ENCODE assay signal across 13 cellular contexts in the genomic region with DNA sequence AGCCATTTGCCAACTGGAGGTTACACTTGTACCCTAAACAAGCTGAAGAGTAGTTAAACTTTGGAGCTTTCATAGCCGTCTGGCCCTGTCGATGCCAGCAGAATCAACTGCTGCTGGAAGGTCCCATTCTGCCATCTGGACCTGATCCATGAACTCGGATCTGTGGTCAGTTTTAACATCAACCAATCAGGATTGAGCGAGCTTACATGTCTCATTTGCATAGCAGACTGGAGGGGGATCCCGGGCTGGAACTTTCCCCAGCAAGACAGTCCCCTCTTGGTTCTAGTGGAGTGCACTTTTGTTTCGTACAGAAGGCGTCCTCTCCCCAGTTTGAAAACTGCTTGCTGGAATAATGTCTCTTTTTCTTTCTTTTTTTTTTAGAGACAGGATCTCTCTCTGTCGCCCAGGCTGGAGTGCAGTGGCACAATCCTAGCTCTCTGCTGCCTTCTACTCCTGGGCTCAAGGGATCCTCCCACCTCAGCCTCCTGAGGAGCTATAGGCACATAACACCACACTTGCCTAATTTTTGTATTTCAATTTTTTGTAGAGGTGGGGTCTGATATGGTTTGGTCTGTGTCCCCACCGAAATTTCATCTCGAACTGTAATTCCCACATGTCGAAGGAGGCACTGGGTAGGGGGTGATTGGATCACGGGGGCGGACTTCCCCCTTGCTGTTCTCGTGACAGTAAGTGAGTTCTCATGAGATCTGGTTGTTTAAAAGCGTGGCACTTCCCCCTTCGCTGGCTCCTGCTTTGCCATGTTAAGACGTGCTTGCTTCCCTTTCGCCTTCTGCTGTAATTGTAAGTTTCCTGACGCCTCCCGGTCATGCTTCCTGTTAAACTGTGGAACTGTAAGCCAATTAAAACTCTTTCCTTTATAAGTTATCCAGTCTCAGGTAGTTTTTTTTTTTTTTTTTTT. TPM values are rescaled to one million over a fixed set of nuclear protein-coding genes. Genes with fewer than 3 reads are reported as not detected.
A peak's percentile ranks its signal among the peaks of the same experiment; 100 is the strongest.
DNase-seq lines count a peak whose midpoint lies in the region; ATAC-seq, FAIRE-seq and TF ChIP-seq lines count a peak whose summit lies in the region.
"Had no signal": no experiment of that assay in that cellular context is flagged by ENCODE, and none has a peak within 500 bp of the region (broad histone marks: within the 10 kb centered on the region; RNA-seq: fewer than 3 reads in every experiment).

No MANE protein-coding gene starts in this region.

- no peak for TF ChIP-seq CTCF in endothelial cell of umbilical vein (IDR thresholded peaks at IDR 0.05; ENCODE audit: extremely low read depth in 1 of 2, insufficient read depth in 1 of 2, low read depth in 1 of 2, low read length in 2 of 2)

- H3K4me3 ChIP-seq in endothelial cell of umbilical vein (replicated peaks in 1 of 3; ENCODE audit: insufficient read depth in 1 of 3, low read depth in 1 of 3, low read length in 3 of 3) = no peak overlapping the region

- H3K27ac ChIP-seq in endothelial cell of umbilical vein (ENCODE audit: insufficient read depth, low read depth, low read length) = no peak overlapping the region
- H3K27ac ChIP-seq: neutrophil had no signal

- H3K27me3 ChIP-seq in endothelial cell of umbilical vein (ENCODE audit: control insufficient read depth in 2 of 2, insufficient read depth in 2 of 2, low read length in 2 of 2) = peaks cover 22 to 31% of the 10 kb centered on the region in 2 experiments

- H3K4me1 ChIP-seq in endothelial cell of umbilical vein (ENCODE audit: control insufficient read depth, extremely low read depth, insufficient read depth, low read length) = peaks cover 2% of the 10 kb centered on the region

- H2AFZ ChIP-seq in endothelial cell of umbilical vein (ENCODE audit: low read depth, low read length) = peak overlapping the region; percentile 33

- BruUV-seq in endothelial cell of umbilical vein (replicated peaks; lab: Mats Ljungman, UMichigan) = no TSS peak

- 0 out of 2 replicates have a peak, but pooled peaks have one; percentile 24 for TF ChIP-seq POLR2A in GM12891 (IDR thresholded peaks at IDR 0.05; ENCODE audit: low read depth, low read length)
- no peak for TF ChIP-seq POLR2A in endothelial cell of umbilical vein (IDR thresholded peaks at IDR 0.05; ENCODE audit: low read depth, low read length)

- no peak overlapping the region for H3K9ac ChIP-seq in endothelial cell of umbilical vein (replicated peaks; ENCODE audit: extremely low read depth, insufficient read depth, low read length)

- FAIRE-seq in GM12891 (lab: Jason Lieb, UNC) (peak; percentile 38), endothelial cell of umbilical vein (lab: Jason Lieb, UNC) (no peak)

- no peaks in the 10 kb centered on the region for H3K9me3 ChIP-seq in endothelial cell of umbilical vein (replicated peaks; ENCODE audit: control insufficient read depth, insufficient read depth, low read length)
- H3K9me3 ChIP-seq: neutrophil had no signal

- dilution Hi-C loops in endothelial cell of umbilical vein (cut with MboI; ENCODE audit: extremely low pct_ligation_motif_present, low sequenced_read_pairs) = no loop called here

- CTCF ChIA-PET in endothelial cell of umbilical vein (lab: Charles Lee) = interaction anchor here (1.0 kb wide), 1 partner anchor 19 kb away, joined by 3 read pairs; no protein-coding TSS in a partner anchor

- H3K36me3 ChIP-seq in endothelial cell of umbilical vein (ENCODE audit: control insufficient read depth in 2 of 2, extremely low read depth in 1 of 2, insufficient read depth in 2 of 2, low read length in 2 of 2) = no peaks in the 10 kb centered on the region
- H3K36me3 ChIP-seq: neutrophil had no signal

- no peak overlapping the region for H3K4me2 ChIP-seq in endothelial cell of umbilical vein (ENCODE audit: insufficient read depth, low read length)

- no peaks in the 10 kb centered on the region for H4K20me1 ChIP-seq in endothelial cell of umbilical vein (replicated peaks; ENCODE audit: control insufficient read depth, extremely low read depth, insufficient read depth, low read length)

- no peaks in the 10 kb centered on the region for H3K79me2 ChIP-seq in endothelial cell of umbilical vein (ENCODE audit: control insufficient read depth, insufficient read depth, low read length)

- peak; percentile 22 for ATAC-seq in sciatic nerve
- ATAC-seq in GM21390 (IDR thresholded peaks at IDR 0.05; ENCODE audit: unreplicated experiment) = no peak
- ATAC-seq: stimulated activated naive CD8-positive, alpha-beta T cell treated with anti-CD3 and anti-CD28 coated beads, Interleukin-15, Interleukin-2, amounts not matched to agents 100 U/mL and 50 U/mL, for 24 hours had no signal

- no peak for DNase-seq in GM12891 (ENCODE audit: insufficient read length, low spot score)
- peak; percentile 69 for DNase-seq in NCI-H524 treated with DMSO at 0.1 percent for 48 hours (lab: John Stamatoyannopoulos, UW)
- DNase-seq in endothelial cell of umbilical vein (ENCODE audit: low read depth, low spot score) = peak; percentile 25
- DNase-seq in sciatic nerve (ENCODE audit: low spot score) = no peak
- no peak for DNase-seq in GOT3 (lab: John Stamatoyannopoulos, UW)
- DNase-seq in ecto neural progenitor cell (ENCODE audit: low spot score) = no peak
- DNase-seq: activated CD4-positive, alpha-beta memory T cell treated with anti-CD3 and anti-CD28 coated beads, Interleukin-2, amount 10 ng/mL, durations not matched to agents 7 days and 5 days; activated naive CD4-positive, alpha-beta T cell treated with anti-CD3 and anti-CD28 coated beads, Interleukin-2, amount 10 ng/mL, durations not matched to agents 7 days and 5 days; kidney glomerular epithelial cell; NCI-H526 treated with DMSO at 0.1 percent for 48 hours; stimulated activated naive CD8-positive, alpha-beta T cell treated with anti-CD3 and anti-CD28 coated beads, Interleukin-15, Interleukin-2, amounts not matched to agents 100 U/mL and 50 U/mL, for 24 hours had no signal

- H3K9me1 ChIP-seq in endothelial cell of umbilical vein (replicated peaks; ENCODE audit: control insufficient read depth, extremely low read depth, insufficient read depth, low read length) = no peaks in the 10 kb centered on the region

- intact Hi-C loops in endothelial cell of umbilical vein (cut with micrococcal nuclease) = no loop called here
- intact Hi-C loops in sciatic nerve (cut with DNase I) = no loop called here

- POLR2A ChIA-PET in endothelial cell of umbilical vein (lab: Charles Lee) = no interaction called here

TF ChIP-seq in GM12891, 5 proteins besides CTCF, POLR2A, EP300 and RAD21:
- TF ChIP-seq SPI1 (IDR thresholded peaks at IDR 0.05; ENCODE audit: low read depth, low read length) = peak; percentile 57
- TF ChIP-seq PAX5 (IDR thresholded peaks at IDR 0.05; ENCODE audit: insufficient read depth, low read length, severe bottlenecking) = no peak
- no peak for TF ChIP-seq TAF1 (IDR thresholded peaks at IDR 0.05; ENCODE audit: low read depth, low read length)
- TF ChIP-seq POLR2AphosphoS5 (IDR thresholded peaks at IDR 0.05; ENCODE audit: low read depth, low read length) = no peak
- TF ChIP-seq POU2F2 (IDR thresholded peaks at IDR 0.05; ENCODE audit: low read depth, low read length) = peak; percentile 70; the same call in 1 of the 2 replicates

TF ChIP-seq in endothelial cell of umbilical vein, 7 proteins besides CTCF, POLR2A, EP300 and RAD21:
- TF ChIP-seq GATA2 (IDR thresholded peaks at IDR 0.05; ENCODE audit: insufficient read depth, insufficient read length, low read depth, low read length) (no peak), MYC (IDR thresholded peaks at IDR 0.05; ENCODE audit: low read depth, low read length) (no peak), JUN (IDR thresholded peaks at IDR 0.05; ENCODE audit: borderline replicate concordance, insufficient read depth, insufficient read length, low read depth) (no peak), POLR2AphosphoS5 (IDR thresholded peaks at IDR 0.05; ENCODE audit: insufficient read depth, low read depth, low read length) (no peak), FOS (IDR thresholded peaks at IDR 0.05; ENCODE audit: borderline replicate concordance, insufficient read depth, low read length) (no peak)
- TF ChIP-seq, protein P1, sequence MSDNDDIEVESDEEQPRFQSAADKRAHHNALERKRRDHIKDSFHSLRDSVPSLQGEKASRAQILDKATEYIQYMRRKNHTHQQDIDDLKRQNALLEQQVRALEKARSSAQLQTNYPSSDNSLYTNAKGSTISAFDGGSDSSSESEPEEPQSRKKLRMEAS (IDR thresholded peaks at IDR 0.05; ENCODE audit: insufficient read depth, insufficient read length) = no peak

RNA-seq across cellular contexts. Expression of a gene that starts 42.8 kb away (rescaled TPM):
- 20.9 TPM for polyA plus RNA-seq in GM12891 (2012; ENCODE audit: low read depth, missing spikeins)
- total RNA-seq in endothelial cell of umbilical vein = 55.4 and 59.9 TPM in 2 replicates
- polyA plus RNA-seq in endothelial cell of umbilical vein = 31.6 and 40.6 TPM in 2 replicates
- 45.6 and 53.1 TPM in 2 replicates for polyA plus RNA-seq in endothelial cell of umbilical vein (2011; cell fraction: cytosol; rRNA removed)
- 37.9 and 41.7 TPM in 2 replicates for polyA plus RNA-seq in endothelial cell of umbilical vein (2011; cell fraction: nucleus; rRNA removed)
- polyA plus RNA-seq in endothelial cell of umbilical vein (2012) = 52.0 and 64.4 TPM in 2 replicates
- polyA minus RNA-seq in endothelial cell of umbilical vein = 80.5 and 82.6 TPM in 2 replicates
- polyA minus RNA-seq in endothelial cell of umbilical vein (2011; cell fraction: cytosol; rRNA and poly(A)+ RNA removed) = 46.8 TPM
- 19.1 and 25.1 TPM in 2 replicates for polyA minus RNA-seq in endothelial cell of umbilical vein (2011; cell fraction: nucleus; rRNA and poly(A)+ RNA removed)
- 34.8 TPM for total RNA-seq in sciatic nerve

Comparison
In these comparisons a context has a peak if more than half of its experiments do, and no peak if none do; other contexts are left out.
1. DNase-seq: peak in NCI-H524 treated with DMSO at 0.1 percent for 48 hours (single experiment) and endothelial cell of umbilical vein (single experiment); none in GM12891 (single experiment), sciatic nerve (single experiment), GOT3 (single experiment) and ecto neural progenitor cell (single experiment).